In genomic region chr4:152385551-152385950, GRCh38 we compare ENCODE assay signal across 8 cellular contexts.
DNase-seq lines count a peak whose midpoint lies in the region; ATAC-seq, FAIRE-seq and TF ChIP-seq lines count a peak whose summit lies in the region.

No MANE protein-coding gene starts in this region.

- peaks cover 13% of the 10 kb centered on the region for H3K79me2 ChIP-seq in astrocyte (ENCODE audit: insufficient read depth, low read length)

- H3K36me3 ChIP-seq in astrocyte (ENCODE audit: insufficient read depth, low read length) (no peaks in the 10 kb centered on the region), liver (ENCODE audit: control insufficient read depth in 4 of 4, insufficient read depth in 3 of 4, low read depth in 1 of 4, low read length in 3 of 4) (no peaks in the 10 kb centered on the region)

- no peak for ATAC-seq in HG02571 (IDR thresholded peaks at IDR 0.05; ENCODE audit: unreplicated experiment)
- ATAC-seq in HG03097 (IDR thresholded peaks at IDR 0.05; ENCODE audit: low FRiP score, unreplicated experiment) = no peak
- no peak for ATAC-seq in HG03520 (IDR thresholded peaks at IDR 0.05; ENCODE audit: unreplicated experiment)
- no peak for ATAC-seq in sciatic nerve

- H2AFZ ChIP-seq in astrocyte (ENCODE audit: low read depth, low read length) = no peak overlapping the region

- H3K4me2 ChIP-seq in astrocyte (ENCODE audit: low read length) = no peak overlapping the region

- peak; percentile 18 for DNase-seq in AG20443 (ENCODE audit: low spot score)
- peak; percentile 34 for DNase-seq in HCEC 1CT
- no peak for DNase-seq in astrocyte (ENCODE audit: low read depth)
- no peak for DNase-seq in sciatic nerve (ENCODE audit: low spot score)

- peak; percentile 73 to 78 for TF ChIP-seq RAD21 in liver (IDR thresholded peaks at IDR 0.05)

- H3K9me3 Mint-ChIP-seq in astrocyte (ENCODE audit: unreplicated experiment) = no peaks in the 10 kb centered on the region

- H3K27ac ChIP-seq in astrocyte (ENCODE audit: low read depth, low read length) = no peak overlapping the region
- no peak overlapping the region for H3K27ac ChIP-seq in liver (ENCODE audit: low read depth in 1 of 2, low read length in 2 of 2)

- H3K36me3 Mint-ChIP-seq in astrocyte (ENCODE audit: low read depth, unreplicated experiment) = no peaks in the 10 kb centered on the region

- H3K9ac ChIP-seq in astrocyte (ENCODE audit: low read length) (no peak overlapping the region), liver (ENCODE audit: low read depth in 1 of 2, low read length in 2 of 2) (no peak overlapping the region)

- no peak overlapping the region for H3K4me3 Mint-ChIP-seq in astrocyte (ENCODE audit: unreplicated experiment)

- FAIRE-seq in astrocyte (lab: Jason Lieb, UNC) = no peak

- H3K4me3 ChIP-seq in astrocyte (ENCODE audit: insufficient read depth, low read depth, low read length) (no peak overlapping the region), liver (ENCODE audit: low read depth in 1 of 3, low read length in 3 of 3) (no peak overlapping the region)

- H3K27me3 Mint-ChIP-seq in astrocyte (ENCODE audit: low read depth, unreplicated experiment) = no peaks in the 10 kb centered on the region

- H4K20me1 ChIP-seq in astrocyte (ENCODE audit: insufficient read depth, low read length) = peaks cover 3% of the 10 kb centered on the region

- intact Hi-C loops in sciatic nerve (cut with DNase I) = no loop called here

- H3K9me3 ChIP-seq in astrocyte (ENCODE audit: insufficient read depth, low read depth, low read length) (no peaks in the 10 kb centered on the region), liver (ENCODE audit: control insufficient read depth in 4 of 4, low read length in 3 of 4) (no peaks in the 10 kb centered on the region)

- peaks cover 5% of the 10 kb centered on the region for H3K4me1 Mint-ChIP-seq in astrocyte (ENCODE audit: low read depth, unreplicated experiment)

- H3K27me3 ChIP-seq in astrocyte (ENCODE audit: insufficient read depth, low read length) = no peaks in the 10 kb centered on the region
- H3K27me3 ChIP-seq in liver (ENCODE audit: control insufficient read depth in 4 of 4, insufficient read depth in 4 of 4, low read length in 3 of 4) = no peaks in the 10 kb centered on the region

- peak; percentile 64 for TF ChIP-seq CTCF in astrocyte (IDR thresholded peaks at IDR 0.05; ENCODE audit: insufficient read depth, low read depth, low read length)
- TF ChIP-seq CTCF in liver (IDR thresholded peaks at IDR 0.05; ENCODE audit: low read depth, low read length, missing input control) = peak; percentile 73

- 6% methylated on average over 1 of the region's 1 CpG for WGBS in liver

- no peak overlapping the region for H3K27ac Mint-ChIP-seq in astrocyte (ENCODE audit: unreplicated experiment)

- H3K4me1 ChIP-seq in astrocyte (ENCODE audit: insufficient read depth, low read length) (peaks cover 2% of the 10 kb centered on the region), liver (ENCODE audit: control insufficient read depth in 4 of 4, insufficient read depth in 4 of 4, low read length in 3 of 4) (peaks cover 0 to 13% (median 4%) of the 10 kb centered on the region in 4 donors)

TF ChIP-seq in liver, 16 proteins besides CTCF, POLR2A, EP300 and RAD21:
- TF ChIP-seq FOXA2 (IDR thresholded peaks at IDR 0.05) = no peak
- no peak for TF ChIP-seq ATF3 (IDR thresholded peaks at IDR 0.05)
- TF ChIP-seq ZBTB33 (IDR thresholded peaks at IDR 0.05) = no peak
- no peak for TF ChIP-seq NR2F2 (IDR thresholded peaks at IDR 0.05)
- TF ChIP-seq RXRA (IDR thresholded peaks at IDR 0.05) = no peak
- TF ChIP-seq EGR1 (IDR thresholded peaks at IDR 0.05; ENCODE audit: low read depth in 2 of 2) = no peak
- no peak for TF ChIP-seq SP1 (IDR thresholded peaks at IDR 0.05)
- TF ChIP-seq FOXA1 (IDR thresholded peaks at IDR 0.05) = no peak
- no peak for TF ChIP-seq HNF4A (conservative IDR thresholded peaks at IDR 0.05)

Comparison
In these comparisons a context has a peak if more than half of its experiments do, and no peak if none do; other contexts are left out.
1. DNase-seq: peak in AG20443 (single experiment) and HCEC 1CT (single experiment); none in astrocyte (single experiment) and sciatic nerve (single experiment).